Comparison of ENCODE assay signal across 9 cellular contexts in genomic region chr17:32596666-32597065, GRCh38.
DNase-seq lines count a peak whose midpoint lies in the region; FAIRE-seq and TF ChIP-seq lines count a peak whose summit lies in the region.
"Had no signal": no experiment of that assay in that cellular context is flagged by ENCODE, and none has a peak within 500 bp of the region (broad histone marks: within the 10 kb centered on the region; RNA-seq: fewer than 3 reads in every experiment).

No MANE protein-coding gene starts in this region.

- peaks cover 1% of the 10 kb centered on the region for H3K4me1 Mint-ChIP-seq in chondrocyte (ENCODE audit: low read depth)

- WGBS in sigmoid colon, 2 donors, result 66 to 89% methylated on average over 2 of the region's 2 CpGs

- H3K4me3 ChIP-seq in sigmoid colon, result no peak overlapping the region

- TF ChIP-seq POLR2A in sigmoid colon (IDR thresholded peaks at IDR 0.05), result no peak

- H3K9me3 Mint-ChIP-seq in chondrocyte (ENCODE audit: low read depth), result peaks cover 12% of the 10 kb centered on the region

- H3K4me1 ChIP-seq in sigmoid colon, result no peaks in the 10 kb centered on the region

- H3K4me3 Mint-ChIP-seq in chondrocyte (ENCODE audit: unreplicated experiment), result no peak overlapping the region

- no peaks in the 10 kb centered on the region for H3K27me3 Mint-ChIP-seq in chondrocyte (ENCODE audit: low read depth)

- TF ChIP-seq CTCF in sigmoid colon (IDR thresholded peaks at IDR 0.05) (no peak), chondrocyte (IDR thresholded peaks at IDR 0.05) (no peak)

- H3K36me3 Mint-ChIP-seq in chondrocyte (ENCODE audit: low read depth), result peaks cover 28% of the 10 kb centered on the region

- DNase-seq in ELR (ENCODE audit: low read depth) (peak; percentile 55), GM19240 (ENCODE audit: insufficient read length, low spot score) (peak; percentile 13), HTR-8/SVneo (ENCODE audit: insufficient read length, low spot score) (peak; percentile 21), astrocyte of the hippocampus (ENCODE audit: low read depth, low spot score) (peak; percentile 10), sigmoid colon (no peak), chondrocyte (ENCODE audit: low spot score) (no peak), NCI-H187 treated with DMSO at 0.1 percent for 48 hours (lab: John Stamatoyannopoulos, UW) (no peak), HPDE6-E6E7 (ENCODE audit: extremely low spot score) (no peak)
- DNase-seq: activated effector memory CD4-positive, alpha-beta T cell treated with anti-CD3 and anti-CD28 coated beads, Interleukin-2, amount 50 U/mL, for 16 hours had no signal

- intact Hi-C loops in sigmoid colon (cut with DNase I), result no loop called here

- H3K36me3 ChIP-seq in sigmoid colon, result no peaks in the 10 kb centered on the region

- H3K9me3 ChIP-seq in sigmoid colon, result no peaks in the 10 kb centered on the region

- no peak for FAIRE-seq in HTR-8/SVneo (lab: Jason Lieb, UNC)

- H3K27ac Mint-ChIP-seq in chondrocyte (ENCODE audit: unreplicated experiment), result no peak overlapping the region

- TF ChIP-seq EP300 in sigmoid colon (IDR thresholded peaks at IDR 0.05), result no peak

- H3K27me3 ChIP-seq in sigmoid colon, result no peaks in the 10 kb centered on the region

- no peak overlapping the region for H3K27ac ChIP-seq in sigmoid colon

Comparison
In these comparisons a context has a peak if more than half of its experiments do, and no peak if none do; other contexts are left out.
1. DNase-seq: peak in ELR (single experiment), GM19240 (single experiment), HTR-8/SVneo (single experiment) and astrocyte of the hippocampus (single experiment); none in sigmoid colon (single experiment), chondrocyte (single experiment), NCI-H187 treated with DMSO at 0.1 percent for 48 hours (single experiment) and HPDE6-E6E7 (single experiment).